ENCODE assay signal across 16 cellular contexts in the genomic region with DNA sequence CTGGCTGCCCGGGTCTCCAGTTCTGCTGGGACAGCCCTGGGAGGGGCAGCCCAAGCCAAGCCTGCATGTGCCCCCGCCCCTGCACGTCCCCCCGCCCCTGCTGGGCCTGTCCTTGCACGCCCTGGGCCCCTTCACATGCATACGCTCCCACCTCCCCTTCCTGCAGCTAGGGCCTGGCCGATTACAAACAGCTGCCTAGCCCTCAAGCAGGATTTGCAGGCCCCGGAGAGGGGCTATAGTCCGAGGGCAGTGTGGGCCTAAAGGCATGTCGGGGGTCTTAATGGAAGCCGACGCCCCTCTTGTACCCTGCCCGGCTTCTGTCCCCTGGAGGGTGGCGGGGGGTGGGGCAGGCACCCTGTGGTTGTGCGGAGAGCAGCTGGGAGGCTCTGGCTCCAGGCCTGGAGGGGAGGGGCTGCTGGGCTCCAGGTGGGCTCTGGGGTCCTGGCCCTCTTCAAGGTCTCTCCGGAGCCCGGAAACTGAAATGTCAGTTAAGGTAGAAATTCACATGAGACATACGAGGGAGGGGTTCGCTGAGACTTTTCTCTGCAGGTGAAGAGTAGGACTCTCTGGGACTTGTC. TPM values are rescaled to one million over a fixed set of nuclear protein-coding genes. Genes with fewer than 3 reads are reported as not detected.
DNase-seq lines count a peak whose midpoint lies in the region; ATAC-seq and TF ChIP-seq lines count a peak whose summit lies in the region.
"Had no signal": no experiment of that assay in that cellular context is flagged by ENCODE, and none has a peak within 500 bp of the region (broad histone marks: within the 10 kb centered on the region; RNA-seq: fewer than 3 reads in every experiment).

No MANE protein-coding gene starts in this region.

- H3K36me3 Mint-ChIP-seq in stimulated activated memory B cell treated with anti-CD40 and anti-IgM and Interleukin-4, amounts not matched to agents 10 μg/mL and 1 μg/mL and 100 μg/mL, for 72 hours, result no peaks in the 10 kb centered on the region
- H3K36me3 Mint-ChIP-seq in natural killer cell treated with Interleukin-12 subunit alpha and Interleukin-12 subunit beta and Interleukin-15 and Interleukin-18, amount 100 ng/mL, for 72 hours, result no peaks in the 10 kb centered on the region
- H3K36me3 Mint-ChIP-seq: activated CD4-positive, alpha-beta memory T cell treated with anti-CD3 and anti-CD28 coated beads for 36 hours; activated naive CD4-positive, alpha-beta T cell treated with anti-CD3 and anti-CD28 coated beads, Interleukin-2, amount 50 U/mL, for 24 hours had no signal

- H3K27ac Mint-ChIP-seq in stimulated activated memory B cell treated with anti-CD40 and anti-IgM and Interleukin-4, amounts not matched to agents 10 μg/mL and 1 μg/mL and 100 μg/mL, for 72 hours, result no peak overlapping the region
- H3K27ac Mint-ChIP-seq in natural killer cell treated with Interleukin-12 subunit alpha and Interleukin-12 subunit beta and Interleukin-15 and Interleukin-18, amount 100 ng/mL, for 72 hours, result no peak overlapping the region
- H3K27ac Mint-ChIP-seq: activated CD4-positive, alpha-beta memory T cell treated with anti-CD3 and anti-CD28 coated beads for 36 hours; activated naive CD4-positive, alpha-beta T cell treated with anti-CD3 and anti-CD28 coated beads, Interleukin-2, amount 50 U/mL, for 24 hours had no signal

- H3K9me3 ChIP-seq in HEK293 (ENCODE audit: control insufficient read depth, insufficient read depth, low read depth, low read length), result no peaks in the 10 kb centered on the region
- peaks cover 7% of the 10 kb centered on the region for H3K9me3 ChIP-seq in lower lobe of right lung

- POLR2A ChIA-PET in HEK293 (lab: Yijun Ruan, JAX), result no interaction called here
- POLR2A ChIA-PET in RWPE1 (lab: Yijun Ruan, JAX; ENCODE audit: low non-redundant PET), result no interaction called here

- no peak overlapping the region for H3K27ac ChIP-seq in HEK293 (ENCODE audit: extremely low read depth, low read depth, low read length)
- H3K27ac ChIP-seq in RWPE1, result peak overlapping the region; percentile 58
- no peak overlapping the region for H3K27ac ChIP-seq in lower lobe of right lung

- H3K4me1 ChIP-seq in HEK293 (ENCODE audit: control insufficient read depth, insufficient read depth, low read length) (no peaks in the 10 kb centered on the region), lower lobe of right lung (peaks cover 15% of the 10 kb centered on the region)

- H3K4me1 Mint-ChIP-seq in stimulated activated memory B cell treated with anti-CD40 and anti-IgM and Interleukin-4, amounts not matched to agents 10 μg/mL and 1 μg/mL and 100 μg/mL, for 72 hours, result no peaks in the 10 kb centered on the region
- H3K4me1 Mint-ChIP-seq in natural killer cell treated with Interleukin-12 subunit alpha and Interleukin-12 subunit beta and Interleukin-15 and Interleukin-18, amount 100 ng/mL, for 72 hours (ENCODE audit: low read depth in 2 of 2), result no peaks in the 10 kb centered on the region
- H3K4me1 Mint-ChIP-seq: activated naive CD4-positive, alpha-beta T cell treated with anti-CD3 and anti-CD28 coated beads, Interleukin-2, amount 50 U/mL, for 24 hours had no signal

- intact Hi-C loops in lower lobe of right lung (cut with DNase I), result no loop called here

- peaks cover 14% of the 10 kb centered on the region for H3K9me3 Mint-ChIP-seq in stimulated activated memory B cell treated with anti-CD40 and anti-IgM and Interleukin-4, amounts not matched to agents 10 μg/mL and 1 μg/mL and 100 μg/mL, for 72 hours
- peaks cover 4% of the 10 kb centered on the region for H3K9me3 Mint-ChIP-seq in natural killer cell treated with Interleukin-12 subunit alpha and Interleukin-12 subunit beta and Interleukin-15 and Interleukin-18, amount 100 ng/mL, for 72 hours

- no peaks in the 10 kb centered on the region for H3K27me3 ChIP-seq in lower lobe of right lung (ENCODE audit: low read depth)

- no peaks in the 10 kb centered on the region for H3K36me3 ChIP-seq in HEK293 (ENCODE audit: control insufficient read depth in 2 of 2, insufficient read depth in 1 of 2, low read length in 2 of 2)
- H3K36me3 ChIP-seq in lower lobe of right lung, result no peaks in the 10 kb centered on the region

- H3K4me3 ChIP-seq in HEK293 (ENCODE audit: low read depth, low read length), result no peak overlapping the region
- H3K4me3 ChIP-seq in lower lobe of right lung, result no peak overlapping the region

- no peak for ATAC-seq in lower lobe of right lung
- peak; percentile 11 for ATAC-seq in stimulated activated memory B cell treated with anti-CD40 and anti-IgM and Interleukin-4, amounts not matched to agents 10 μg/mL and 1 μg/mL and 100 μg/mL, for 72 hours
- ATAC-seq in GM19397 (IDR thresholded peaks at IDR 0.05; ENCODE audit: unreplicated experiment), result no peak
- ATAC-seq in natural killer cell treated with Interleukin-12 subunit alpha and Interleukin-12 subunit beta and Interleukin-15 and Interleukin-18, amount 100 ng/mL, for 72 hours, result no peak

- H3K27me3 Mint-ChIP-seq in stimulated activated memory B cell treated with anti-CD40 and anti-IgM and Interleukin-4, amounts not matched to agents 10 μg/mL and 1 μg/mL and 100 μg/mL, for 72 hours, result peaks cover 19% of the 10 kb centered on the region
- H3K27me3 Mint-ChIP-seq in natural killer cell treated with Interleukin-12 subunit alpha and Interleukin-12 subunit beta and Interleukin-15 and Interleukin-18, amount 100 ng/mL, for 72 hours, result peaks cover 0 to 2% of the 10 kb centered on the region in 2 donors

- no peak overlapping the region for H3K4me3 Mint-ChIP-seq in stimulated activated memory B cell treated with anti-CD40 and anti-IgM and Interleukin-4, amounts not matched to agents 10 μg/mL and 1 μg/mL and 100 μg/mL, for 72 hours
- no peak overlapping the region for H3K4me3 Mint-ChIP-seq in natural killer cell treated with Interleukin-12 subunit alpha and Interleukin-12 subunit beta and Interleukin-15 and Interleukin-18, amount 100 ng/mL, for 72 hours
- H3K4me3 Mint-ChIP-seq: activated CD4-positive, alpha-beta memory T cell treated with anti-CD3 and anti-CD28 coated beads for 36 hours; activated naive CD4-positive, alpha-beta T cell treated with anti-CD3 and anti-CD28 coated beads, Interleukin-2, amount 50 U/mL, for 24 hours had no signal

- CTCF ChIA-PET in HEK293 (lab: Yijun Ruan, JAX), result interaction anchor here (0.7 kb wide), 1 partner anchor 439 kb away, joined by 3 read pairs; no protein-coding TSS in a partner anchor
- CTCF ChIA-PET in RWPE1 (lab: Yijun Ruan, JAX), result interaction anchor here (1.6 kb wide), 1 partner anchor 208 kb away, joined by 9 read pairs; no protein-coding TSS in a partner anchor

- DNase-seq in RWPE1 (ENCODE audit: low spot score) (no peak), lower lobe of right lung (peak; percentile 37), HT-29 (ENCODE audit: low spot score) (no peak), NCI-H2107 (lab: John Stamatoyannopoulos, UW) (no peak)
- no peak for DNase-seq in natural killer cell treated with Interleukin-12 subunit alpha and Interleukin-12 subunit beta and Interleukin-15 and Interleukin-18, amount 100 ng/mL, for 72 hours (ENCODE audit: low spot score)
- DNase-seq: activated CD4-positive, alpha-beta memory T cell treated with anti-CD3 and anti-CD28 coated beads for 36 hours; activated T-cell treated with anti-CD3 and anti-CD28 coated beads, Interleukin-2, amount 50 U/mL, for 1 hour; COR-L47; cortex of kidney; NCI-H1092; NK-92 treated with Interleukin-12 subunit alpha and Interleukin-12 subunit beta, amount 100 ng/mL, for 24 hours; RPMI8226 had no signal

- TF ChIP-seq CTCF in HEK293 (tag by site-specific recombination; IDR thresholded peaks at IDR 0.05) (no peak), RWPE1 (conservative IDR thresholded peaks at IDR 0.05; ENCODE audit: low read depth) (no peak), lower lobe of right lung (IDR thresholded peaks at IDR 0.05) (no peak)

TF ChIP-seq in HEK293, 187 proteins besides CTCF, POLR2A, EP300 and RAD21 (continues in another document):
- TF ChIP-seq, protein P1, sequence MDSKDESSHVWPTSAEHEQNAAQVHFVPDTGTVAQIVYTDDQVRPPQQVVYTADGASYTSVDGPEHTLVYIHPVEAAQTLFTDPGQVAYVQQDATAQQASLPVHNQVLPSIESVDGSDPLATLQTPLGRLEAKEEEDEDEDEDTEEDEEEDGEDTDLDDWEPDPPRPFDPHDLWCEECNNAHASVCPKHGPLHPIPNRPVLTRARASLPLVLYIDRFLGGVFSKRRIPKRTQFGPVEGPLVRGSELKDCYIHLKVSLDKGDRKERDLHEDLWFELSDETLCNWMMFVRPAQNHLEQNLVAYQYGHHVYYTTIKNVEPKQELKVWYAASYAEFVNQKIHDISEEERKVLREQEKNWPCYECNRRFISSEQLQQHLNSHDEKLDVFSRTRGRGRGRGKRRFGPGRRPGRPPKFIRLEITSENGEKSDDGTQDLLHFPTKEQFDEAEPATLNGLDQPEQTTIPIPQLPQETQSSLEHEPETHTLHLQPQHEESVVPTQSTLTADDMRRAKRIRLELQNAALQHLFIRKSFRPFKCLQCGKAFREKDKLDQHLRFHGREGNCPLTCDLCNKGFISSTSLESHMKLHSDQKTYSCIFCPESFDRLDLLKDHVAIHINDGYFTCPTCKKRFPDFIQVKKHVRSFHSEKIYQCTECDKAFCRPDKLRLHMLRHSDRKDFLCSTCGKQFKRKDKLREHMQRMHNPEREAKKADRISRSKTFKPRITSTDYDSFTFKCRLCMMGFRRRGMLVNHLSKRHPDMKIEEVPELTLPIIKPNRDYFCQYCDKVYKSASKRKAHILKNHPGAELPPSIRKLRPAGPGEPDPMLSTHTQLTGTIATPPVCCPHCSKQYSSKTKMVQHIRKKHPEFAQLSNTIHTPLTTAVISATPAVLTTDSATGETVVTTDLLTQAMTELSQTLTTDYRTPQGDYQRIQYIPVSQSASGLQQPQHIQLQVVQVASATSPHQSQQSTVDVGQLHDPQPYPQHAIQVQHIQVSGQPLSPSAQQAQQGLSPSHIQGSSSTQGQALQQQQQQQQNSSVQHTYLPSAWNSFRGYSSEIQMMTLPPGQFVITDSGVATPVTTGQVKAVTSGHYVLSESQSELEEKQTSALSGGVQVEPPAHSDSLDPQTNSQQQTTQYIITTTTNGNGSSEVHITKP (tag by site-specific recombination; IDR thresholded peaks at IDR 0.05), result no peak
- TF ChIP-seq ZNF426 (tag by site-specific recombination; IDR thresholded peaks at IDR 0.05), result no peak

RNA-seq across cellular contexts. Expression of a gene that starts 16.9 kb away (rescaled TPM):
- 29.0 TPM for total RNA-seq in lower lobe of right lung
- 0.43 TPM in 1 of 2 replicates, not detected in the other for total RNA-seq in HT-29 (2014; rRNA removed; shearing (Covaris generic))
- total RNA-seq in natural killer cell treated with Interleukin-12 subunit alpha and Interleukin-12 subunit beta and Interleukin-15 and Interleukin-18, amount 100 ng/mL, for 72 hours, result not detected

Comparison
In these comparisons a context has a peak if more than half of its experiments do, and no peak if none do; other contexts are left out.
1. RNA of a gene that starts 16.9 kb away (total RNA-seq): 29.0 TPM in lower lobe of right lung (single experiment); 0.43 TPM in HT-29 and not detected in natural killer cell treated with Interleukin-12 subunit alpha and Interleukin-12 subunit beta and Interleukin-15 and Interleukin-18, amount 100 ng/mL, for 72 hours; every median in the first group is over 10 times any median in the second.